ENCODE assay signal across 8 cellular contexts in the genomic region with DNA sequence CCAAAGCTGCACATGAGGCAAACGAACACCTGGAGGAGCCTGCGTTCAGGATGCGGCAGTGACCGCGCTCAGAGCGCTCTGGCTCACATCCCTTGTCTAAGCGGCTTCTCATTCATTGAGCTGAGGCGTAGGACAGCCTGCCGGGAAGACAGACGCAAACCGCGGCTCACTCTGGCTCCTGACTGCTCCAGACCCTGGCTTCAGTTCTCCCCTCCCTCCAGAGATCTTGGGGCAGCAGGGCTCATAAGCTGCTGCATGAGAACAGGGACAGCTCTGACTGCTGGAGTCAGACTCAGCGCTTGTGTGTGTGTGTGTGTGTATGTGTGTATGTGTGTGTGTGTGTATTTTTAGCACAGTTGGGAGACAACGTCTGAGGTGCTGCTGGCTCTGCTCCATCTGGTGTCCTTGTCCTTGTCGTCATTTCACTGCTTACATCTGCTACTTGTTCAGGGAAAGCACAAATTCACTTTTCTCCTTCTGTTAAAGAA. TPM values are rescaled to one million over a fixed set of nuclear protein-coding genes. Genes with fewer than 3 reads are reported as not detected.
DNase-seq lines count a peak whose midpoint lies in the region; ATAC-seq and TF ChIP-seq lines count a peak whose summit lies in the region.

No MANE protein-coding gene starts in this region.

- peak overlapping the region in 1 of 2 donors; percentile 78 for H3K27ac ChIP-seq in coronary artery
- peak overlapping the region in 1 of 8 donors; percentile 20 for H3K27ac ChIP-seq in spleen
- H3K27ac ChIP-seq in breast epithelium: peak overlapping the region in 1 of 2 donors; percentile 0

- H3K27me3 ChIP-seq in spleen (replicated peaks in 1 of 7) (peaks cover 0 to 70% (median 0%) of the 10 kb centered on the region in 7 donors), breast epithelium (no peaks in the 10 kb centered on the region)

- ATAC-seq in mucosa of descending colon (peak; percentile 11), HG02610 (IDR thresholded peaks at IDR 0.05; ENCODE audit: unreplicated experiment) (no peak)

- TF ChIP-seq CTCF in coronary artery (IDR thresholded peaks at IDR 0.05) (no peak), mucosa of descending colon (IDR thresholded peaks at IDR 0.05) (no peak), spleen (IDR thresholded peaks at IDR 0.05 in 8 of 11, conservative IDR thresholded peaks at IDR 0.05 in 3 of 11) (no peak), breast epithelium (IDR thresholded peaks at IDR 0.05) (no peak)

- no peak for TF ChIP-seq POLR2A in spleen (IDR thresholded peaks at IDR 0.05)
- no peak for TF ChIP-seq POLR2A in breast epithelium (IDR thresholded peaks at IDR 0.05)

- WGBS in spleen, 5 donors: 8 to 24% (median 12%) methylated on average over 10 to 15 of the region's 15 CpGs

- no peaks in the 10 kb centered on the region for H3K36me3 ChIP-seq in mucosa of descending colon (ENCODE audit: low read depth)
- no peaks in the 10 kb centered on the region for H3K36me3 ChIP-seq in spleen
- H3K36me3 ChIP-seq in breast epithelium: no peaks in the 10 kb centered on the region

- H3K4me3 ChIP-seq in coronary artery (peak overlapping the region; percentile 57), mucosa of descending colon (no peak overlapping the region), spleen (no peak overlapping the region), breast epithelium (peak overlapping the region in 1 of 3 donors; percentile 23)

- intact Hi-C loops in mucosa of descending colon (cut with DNase I, micrococcal nuclease): no loop called here
- intact Hi-C loops in spleen (cut with DNase I; ENCODE audit: low total_unique reads): no loop called here
- intact Hi-C loops in breast epithelium (cut with DNase I; ENCODE audit: low total_unique reads): no loop called here

- no peaks in the 10 kb centered on the region for H3K9me3 ChIP-seq in mucosa of descending colon
- no peaks in the 10 kb centered on the region for H3K9me3 ChIP-seq in spleen
- no peaks in the 10 kb centered on the region for H3K9me3 ChIP-seq in breast epithelium

- DNase-seq in D341Med (ENCODE audit: low spot score) (peak; percentile 48), HT1080 (ENCODE audit: low read depth) (peak; percentile 21), coronary artery (ENCODE audit: low spot score) (no peak), mucosa of descending colon (no peak), spleen (no peak), breast epithelium (ENCODE audit: low spot score in 2 of 2) (no peak)
- DNase-seq in activated CD4-positive, CD25-positive, alpha-beta regulatory T cell treated with anti-CD3 and anti-CD28 coated beads, Interleukin-2, amount 50 U/mL, for 72 hours: no peak

- H3K4me1 ChIP-seq in mucosa of descending colon (ENCODE audit: low read depth): no peaks in the 10 kb centered on the region
- H3K4me1 ChIP-seq in spleen: peaks cover 0 to 3% (median 0%) of the 10 kb centered on the region in 6 donors
- no peaks in the 10 kb centered on the region for H3K4me1 ChIP-seq in breast epithelium

RNA-seq across cellular contexts. Expression of a gene that starts 15.8 kb away (rescaled TPM):
- total RNA-seq in HT1080 (2014; rRNA removed; shearing (Covaris generic)): not detected in 2 replicates
- polyA plus RNA-seq in HT1080 (2015; cell fraction: cytosol; rRNA removed): not detected in 2 replicates
- polyA plus RNA-seq in HT1080 (2015; cell fraction: nucleus; rRNA removed): not detected in 2 replicates
- total RNA-seq in mucosa of descending colon: not detected
- total RNA-seq in spleen: not detected
- not detected for polyA plus RNA-seq in spleen
- total RNA-seq in breast epithelium: not detected

Comparison
In these comparisons a context has a peak if more than half of its experiments do, and no peak if none do; other contexts are left out.
1. DNase-seq: peak in D341Med (single experiment) and HT1080 (single experiment); none in coronary artery (single experiment), mucosa of descending colon (0 of 3), spleen (single experiment), activated CD4-positive, CD25-positive, alpha-beta regulatory T cell treated with anti-CD3 and anti-CD28 coated beads, Interleukin-2, amount 50 U/mL, for 72 hours (single experiment) and breast epithelium (0 of 2).